ENCODE assay signal across 17 cellular contexts in the genomic region with DNA sequence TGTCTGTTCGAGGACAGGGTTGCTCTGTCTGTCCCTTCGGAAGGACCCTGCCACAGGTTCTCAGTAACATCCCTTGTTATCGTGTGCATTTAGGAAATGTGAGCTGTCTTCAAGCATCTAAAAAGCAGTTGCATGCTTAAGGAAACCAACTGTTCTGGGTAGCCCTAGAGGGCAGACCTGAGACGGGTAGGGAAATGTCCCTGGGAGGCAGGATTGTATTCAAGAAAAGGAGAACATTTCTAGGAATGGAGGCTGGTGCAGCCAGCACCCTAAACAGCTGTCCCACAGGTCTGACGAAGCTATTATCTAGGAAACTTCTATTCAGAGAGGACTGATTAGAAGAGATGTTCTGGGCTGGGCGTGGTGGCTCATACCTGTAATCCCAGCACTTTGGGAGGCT.
DNase-seq lines count a peak whose midpoint lies in the region; ATAC-seq, FAIRE-seq and TF ChIP-seq lines count a peak whose summit lies in the region.
"Had no signal": no experiment of that assay in that cellular context is flagged by ENCODE, and none has a peak within 500 bp of the region (broad histone marks: within the 10 kb centered on the region; RNA-seq: fewer than 3 reads in every experiment).

No MANE protein-coding gene starts in this region.

- 3% methylated on average over 6 of the region's 6 CpGs for WGBS in K562 (ENCODE audit: insufficient coverage, low coverage, missing lambda C conversion rate)
- no CpG with 5 or more reads among the region's 6 CpGs for WGBS in trophoblast cell (ENCODE audit: extremely low coverage, insufficient coverage, insufficient read length)

- H3K27me3 ChIP-seq in K562 (ENCODE audit: control insufficient read depth in 2 of 2, insufficient read depth in 2 of 2, low read length in 2 of 2) = peaks cover 0 to 25% of the 10 kb centered on the region in 2 experiments; a peak in 2 of 5 replicates
- no peaks in the 10 kb centered on the region for H3K27me3 ChIP-seq in trophoblast cell (ENCODE audit: insufficient read depth, low read length)

- CTCF ChIA-PET in K562 (lab: Yijun Ruan, JAX; ENCODE audit: low intra/inter-chr PET ratio) = no interaction called here
- CTCF ChIA-PET in activated CD8-positive, alpha-beta T cell treated with anti-CD3 and anti-CD28 coated beads, Interleukin-2, amount 10 ng/mL, durations not matched to agents 7 days and 5 days (lab: Charles Lee) = no interaction called here

- no peaks in the 10 kb centered on the region for H4K20me1 ChIP-seq in K562 (replicated peaks; ENCODE audit: control insufficient read depth, insufficient read depth, low read length)

- TF ChIP-seq POLR2A in K562 (conservative IDR thresholded peaks at IDR 0.05) = no peak

- H4K8ac ChIP-seq in trophoblast cell (ENCODE audit: low read depth, low read length) = no peak overlapping the region

- H3K4me1 ChIP-seq in K562 (replicated peaks in 1 of 2; ENCODE audit: control insufficient read depth in 2 of 2, insufficient read depth in 2 of 2, low read length in 2 of 2) (no peaks in the 10 kb centered on the region; a peak in 1 of 5 replicates), trophoblast cell (ENCODE audit: control insufficient read depth in 1 of 2, insufficient read depth in 2 of 2, low read length in 2 of 2) (peaks cover 12% of the 10 kb centered on the region in 2 experiments)

- no peak overlapping the region for H3K27ac Mint-ChIP-seq in activated CD8-positive, alpha-beta T cell treated with anti-CD3 and anti-CD28 coated beads, Interleukin-2, amount 10 ng/mL, durations not matched to agents 7 days and 5 days
- H3K27ac Mint-ChIP-seq: CD14-positive monocyte; CD8-positive, alpha-beta T cell had no signal

- H3K27ac ChIP-seq in K562 (ENCODE audit: extremely low read depth, low read depth, low read length) (no peak overlapping the region), trophoblast cell (ENCODE audit: low read depth, low read length) (no peak overlapping the region)
- H3K27ac ChIP-seq: 22Rv1 had no signal

- DNase-seq in NCI-H82 (lab: John Stamatoyannopoulos, UW) (peak; percentile 11), NCI-H82 treated with DMSO at 0.1 percent for 48 hours (lab: John Stamatoyannopoulos, UW; ENCODE audit: unreplicated experiment) (no peak), NCI-H69 (lab: John Stamatoyannopoulos, UW) (peak; percentile 16), K562 (ENCODE audit: extremely low read depth in 1 of 4, low spot score in 3 of 4) (no peak), trophoblast cell (peak; percentile 51 to 74), T1000 (lab: John Stamatoyannopoulos, UW) (no peak)
- no peak for DNase-seq in activated CD8-positive, alpha-beta T cell treated with anti-CD3 and anti-CD28 coated beads, Interleukin-2, amount 10 ng/mL, durations not matched to agents 7 days and 5 days
- DNase-seq in stimulated activated CD4-positive, alpha-beta T cell treated with anti-CD3 and anti-CD28 coated beads, Interleukin-2, amount 100 ng/mL, for 24 hours = no peak
- DNase-seq: CD8-positive, alpha-beta T cell; DMS153; DMS79 treated with DMSO at 0.1 percent for 48 hours; GDM1 had no signal

- no TSS peak for BruUV-seq in K562 (replicated peaks; lab: Mats Ljungman, UMichigan)

- H3K18ac ChIP-seq in trophoblast cell (ENCODE audit: low read length) = no peak overlapping the region

- H2BK5ac ChIP-seq in trophoblast cell (ENCODE audit: low read depth, low read length, poor library complexity) = no peak overlapping the region

- no peaks in the 10 kb centered on the region for H3K9me1 ChIP-seq in K562 (ENCODE audit: control insufficient read depth, insufficient read depth, low read length)

- no peaks in the 10 kb centered on the region for H3K27me3 Mint-ChIP-seq in activated CD8-positive, alpha-beta T cell treated with anti-CD3 and anti-CD28 coated beads, Interleukin-2, amount 10 ng/mL, durations not matched to agents 7 days and 5 days (ENCODE audit: low read depth)

- peak; percentile 57 for ATAC-seq in K562
- ATAC-seq in activated CD8-positive, alpha-beta T cell treated with anti-CD3 and anti-CD28 coated beads, Interleukin-2, amount 10 ng/mL, durations not matched to agents 7 days and 5 days = no peak
- ATAC-seq: CD8-positive, alpha-beta T cell had no signal

- H2AFZ ChIP-seq in K562 (ENCODE audit: low read depth, low read length) (no peak overlapping the region), trophoblast cell (ENCODE audit: insufficient read depth, low read length, poor library complexity) (no peak overlapping the region)

- H3K4ac ChIP-seq in trophoblast cell (ENCODE audit: low read depth, low read length) = no peak overlapping the region

- H3K79me2 ChIP-seq in K562 (ENCODE audit: control insufficient read depth, insufficient read depth, low read length) = no peaks in the 10 kb centered on the region
- no peaks in the 10 kb centered on the region for H3K79me2 ChIP-seq in trophoblast cell (ENCODE audit: control insufficient read depth, insufficient read depth, low read length, poor library complexity)

- in situ Hi-C loops in K562 (cut with MboI) = no loop called here

- peak in 1 of 2 experiments; percentile 28; a peak in 2 of 4 replicates for TF ChIP-seq RAD21 in K562 (CRISPR knock-in tag; conservative IDR thresholded peaks at IDR 0.05 in 1 of 2, IDR thresholded peaks at IDR 0.05 in 1 of 2)

- no peaks in the 10 kb centered on the region for H3K9me3 ChIP-seq in K562 (replicated peaks; ENCODE audit: control insufficient read depth, insufficient read depth, low read depth, low read length)
- H3K9me3 ChIP-seq in trophoblast cell (ENCODE audit: insufficient read depth, low read depth, low read length) = no peaks in the 10 kb centered on the region

- no peak overlapping the region for H2BK12ac ChIP-seq in trophoblast cell (ENCODE audit: low read length)

- H2BK120ac ChIP-seq in trophoblast cell (ENCODE audit: insufficient read depth, low read length, poor library complexity) = no peak overlapping the region

- H3K14ac ChIP-seq in trophoblast cell (ENCODE audit: low read length) = no peak overlapping the region

- no peak overlapping the region for H3K23ac ChIP-seq in trophoblast cell (ENCODE audit: low read length)

- H4K12ac ChIP-seq in trophoblast cell (ENCODE audit: low read depth, low read length) = no peak overlapping the region

- no peaks in the 10 kb centered on the region for H3K9me3 Mint-ChIP-seq in activated CD8-positive, alpha-beta T cell treated with anti-CD3 and anti-CD28 coated beads, Interleukin-2, amount 10 ng/mL, durations not matched to agents 7 days and 5 days (ENCODE audit: insufficient read depth)
- H3K9me3 Mint-ChIP-seq: CD8-positive, alpha-beta T cell had no signal

- H4K91ac ChIP-seq in trophoblast cell (ENCODE audit: low read depth, low read length) = no peak overlapping the region

- intact Hi-C loops in K562 (cut with micrococcal nuclease) = no loop called here

- H3K9ac ChIP-seq in K562 (ENCODE audit: insufficient read depth in 1 of 2, low read depth in 2 of 2, low read length in 2 of 2) (no peak overlapping the region), trophoblast cell (ENCODE audit: low read length) (no peak overlapping the region)

- TF ChIP-seq CTCF in K562 (IDR thresholded peaks at IDR 0.05 in 2 of 3, conservative IDR thresholded peaks at IDR 0.05 in 1 of 3; ENCODE audit: insufficient read depth in 2 of 3, low read depth in 1 of 3, low read length in 3 of 3) = no peak; a peak in 1 of 6 replicates

- H3K36me3 Mint-ChIP-seq in activated CD8-positive, alpha-beta T cell treated with anti-CD3 and anti-CD28 coated beads, Interleukin-2, amount 10 ng/mL, durations not matched to agents 7 days and 5 days (ENCODE audit: low read depth) = no peaks in the 10 kb centered on the region
- H3K36me3 Mint-ChIP-seq: CD14-positive monocyte; CD8-positive, alpha-beta T cell had no signal

- H2AK5ac ChIP-seq in trophoblast cell (ENCODE audit: low read length) = no peak overlapping the region

- H3K4me1 Mint-ChIP-seq in activated CD8-positive, alpha-beta T cell treated with anti-CD3 and anti-CD28 coated beads, Interleukin-2, amount 10 ng/mL, durations not matched to agents 7 days and 5 days (ENCODE audit: low read depth) = peaks cover 13% of the 10 kb centered on the region

- FAIRE-seq in K562 (lab: Jason Lieb, UNC) = peak; percentile 55
- FAIRE-seq: D721Med, GM19239, H54 had no signal

- POLR2A ChIA-PET in K562 (lab: Yijun Ruan, JAX) = no interaction called here
- POLR2A ChIA-PET in activated CD8-positive, alpha-beta T cell treated with anti-CD3 and anti-CD28 coated beads, Interleukin-2, amount 10 ng/mL, durations not matched to agents 7 days and 5 days (lab: Charles Lee) = no interaction called here

- no peak overlapping the region for H3K4me3 Mint-ChIP-seq in activated CD8-positive, alpha-beta T cell treated with anti-CD3 and anti-CD28 coated beads, Interleukin-2, amount 10 ng/mL, durations not matched to agents 7 days and 5 days
- H3K4me3 Mint-ChIP-seq: CD14-positive monocyte; CD8-positive, alpha-beta T cell had no signal

- H3K79me1 ChIP-seq in trophoblast cell (ENCODE audit: low read length) = peaks cover 7% of the 10 kb centered on the region

- H3K4me3 ChIP-seq in K562 = no peak overlapping the region
- H3K4me3 ChIP-seq in trophoblast cell (ENCODE audit: low read depth, low read length) = no peak overlapping the region

- H3K36me3 ChIP-seq in K562 (ENCODE audit: control insufficient read depth, insufficient read depth, low read length) = no peaks in the 10 kb centered on the region
- no peaks in the 10 kb centered on the region for H3K36me3 ChIP-seq in trophoblast cell (ENCODE audit: control insufficient read depth in 1 of 2, insufficient read depth in 2 of 2, low read length in 2 of 2)

- H3K4me2 ChIP-seq in K562 (ENCODE audit: insufficient read depth, low read length) (no peak overlapping the region), trophoblast cell (ENCODE audit: low read length) (no peak overlapping the region)

- TF ChIP-seq EP300 in K562 (IDR thresholded peaks at IDR 0.05; ENCODE audit: low read length) = no peak

TF ChIP-seq in K562, 482 proteins besides CTCF, POLR2A, EP300 and RAD21:
- TF ChIP-seq SIX5 (IDR thresholded peaks at IDR 0.05; ENCODE audit: borderline replicate concordance in 1 of 2, insufficient read depth in 1 of 2, low read depth in 1 of 2, low read length in 2 of 2) (no peak), FUS (optimal IDR thresholded peaks at IDR 0.05; ENCODE audit: low read depth, low read length) (no peak)

Comparison
In these comparisons a context has a peak if more than half of its experiments do, and no peak if none do; other contexts are left out.
1. DNase-seq: peak in NCI-H82 (single experiment), NCI-H69 (single experiment) and trophoblast cell (2 of 2); none in NCI-H82 treated with DMSO at 0.1 percent for 48 hours (single experiment), K562 (0 of 4), activated CD8-positive, alpha-beta T cell treated with anti-CD3 and anti-CD28 coated beads, Interleukin-2, amount 10 ng/mL, durations not matched to agents 7 days and 5 days (single experiment), T1000 (single experiment) and stimulated activated CD4-positive, alpha-beta T cell treated with anti-CD3 and anti-CD28 coated beads, Interleukin-2, amount 100 ng/mL, for 24 hours (0 of 2).